ENCODE assay signal across 9 cellular contexts in genomic region chr6:7267521-7268091, GRCh38. TPM values are rescaled to one million over a fixed set of nuclear protein-coding genes. Genes with fewer than 3 reads are reported as not detected.
A peak's percentile ranks its signal among the peaks of the same experiment; 100 is the strongest.
DNase-seq lines count a peak whose midpoint lies in the region; ATAC-seq and TF ChIP-seq lines count a peak whose summit lies in the region.
"Had no signal": no experiment of that assay in that cellular context is flagged by ENCODE, and none has a peak within 500 bp of the region (broad histone marks: within the 10 kb centered on the region; RNA-seq: fewer than 3 reads in every experiment).

No MANE protein-coding gene starts in this region.

- no peak for TF ChIP-seq EP300 in gastroesophageal sphincter (IDR thresholded peaks at IDR 0.05)

- in situ Hi-C loops in SK-MEL-5 (cut with HindIII; ENCODE audit: low pct_unique_long_range_greater_than_20kb, low sequenced_read_pairs): no loop called here

- H3K27me3 ChIP-seq in gastroesophageal sphincter: no peaks in the 10 kb centered on the region

- H3K4me1 ChIP-seq in gastroesophageal sphincter: no peaks in the 10 kb centered on the region

- H3K36me3 ChIP-seq in gastroesophageal sphincter: no peaks in the 10 kb centered on the region

- WGBS in gastroesophageal sphincter (ENCODE audit: low coverage in 1 of 2), 2 donors: 62 to 64% methylated on average over 7 to 8 of the region's 13 CpGs

- ATAC-seq in gastroesophageal sphincter (peak; percentile 54), HG02759 (IDR thresholded peaks at IDR 0.05; ENCODE audit: unreplicated experiment) (no peak), HG02763 (IDR thresholded peaks at IDR 0.05; ENCODE audit: unreplicated experiment) (no peak)

- peaks cover 0 to 8% (median 0%) of the 10 kb centered on the region in 3 donors for H3K9me3 ChIP-seq in gastroesophageal sphincter

- TF ChIP-seq CTCF in gastroesophageal sphincter (IDR thresholded peaks at IDR 0.05): no peak

- H3K4me3 ChIP-seq in gastroesophageal sphincter: no peak overlapping the region

- no peak overlapping the region for H3K27ac ChIP-seq in gastroesophageal sphincter

- TF ChIP-seq POLR2A in gastroesophageal sphincter (IDR thresholded peaks at IDR 0.05): no peak

- peak; percentile 40 for DNase-seq in NCI-H2171 treated with DMSO at 0.1 percent for 48 hours (lab: John Stamatoyannopoulos, UW)
- DNase-seq in NCI-H2171 (lab: John Stamatoyannopoulos, UW): no peak
- DNase-seq in SK-MEL-5 (ENCODE audit: low read depth, low spot score): peak; percentile 52
- DNase-seq in smooth muscle cell of the brain vasculature (ENCODE audit: low read depth, low spot score): peak; percentile 82
- DNase-seq in effector CD8-positive, alpha-beta T cell (lab: John Stamatoyannopoulos, UW): no peak
- DNase-seq: cerebellar nuclear complex had no signal

RNA-seq across cellular contexts. Expression of gene SSR1, which starts 45.4 kb away (rescaled TPM):
- 231 and 238 TPM in 2 replicates for total RNA-seq in SK-MEL-5 (2014; rRNA removed; shearing (Covaris generic))
- polyA plus RNA-seq in SK-MEL-5 (2015; cell fraction: cytosol; rRNA removed): 306 and 367 TPM in 2 replicates
- polyA plus RNA-seq in SK-MEL-5 (2015; cell fraction: nucleus; rRNA removed): 58.1 and 63.5 TPM in 2 replicates
- total RNA-seq in gastroesophageal sphincter: 10 to 100 TPM; 34.2 to 61.4 (median 46.0) TPM

Comparison
In these comparisons a context has a peak if more than half of its experiments do, and no peak if none do; other contexts are left out.
1. DNase-seq: peak in NCI-H2171 treated with DMSO at 0.1 percent for 48 hours (single experiment), SK-MEL-5 (single experiment) and smooth muscle cell of the brain vasculature (single experiment); none in NCI-H2171 (single experiment) and effector CD8-positive, alpha-beta T cell (single experiment).